Comparison of ENCODE assay signal across 1 cellular context in the genomic region with DNA sequence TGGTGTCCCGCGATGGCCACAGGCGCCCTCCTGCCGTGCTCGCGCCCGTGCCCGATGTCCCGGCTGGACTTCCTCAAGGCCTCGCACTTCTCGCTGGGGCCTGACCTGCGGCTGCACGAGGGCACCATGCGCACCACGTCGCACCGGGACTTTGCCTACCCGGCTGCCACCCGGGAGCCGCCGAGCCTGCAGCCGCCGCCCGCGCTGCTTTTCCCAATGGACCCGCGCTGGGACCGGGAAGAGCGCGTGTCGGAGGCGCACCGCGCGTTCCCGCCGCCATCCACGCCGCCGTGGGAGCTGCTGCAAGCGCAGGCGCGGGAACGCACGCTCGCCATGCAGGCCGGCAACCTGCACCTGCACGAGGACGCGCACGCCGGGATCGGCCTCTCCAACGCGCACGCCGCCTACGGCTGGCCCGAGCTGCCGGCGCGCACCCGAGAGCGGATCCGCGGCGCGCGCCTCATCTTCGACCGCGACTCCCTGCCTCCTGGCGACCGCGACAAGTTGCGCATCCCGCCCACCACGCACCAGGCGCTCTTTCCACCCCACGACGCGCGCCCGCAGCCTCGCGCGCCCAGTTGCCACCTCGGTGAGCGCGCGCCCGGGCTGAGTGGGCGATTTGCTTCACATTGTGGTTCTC.
A peak's percentile ranks its signal among the peaks of the same experiment; 100 is the strongest.
TF ChIP-seq lines count a peak whose summit lies in the region.

No MANE protein-coding gene starts in this region.

TF ChIP-seq in HepG2, 621 proteins besides CTCF, POLR2A, EP300 and RAD21 (continues in another document):
- TF ChIP-seq, protein P1, sequence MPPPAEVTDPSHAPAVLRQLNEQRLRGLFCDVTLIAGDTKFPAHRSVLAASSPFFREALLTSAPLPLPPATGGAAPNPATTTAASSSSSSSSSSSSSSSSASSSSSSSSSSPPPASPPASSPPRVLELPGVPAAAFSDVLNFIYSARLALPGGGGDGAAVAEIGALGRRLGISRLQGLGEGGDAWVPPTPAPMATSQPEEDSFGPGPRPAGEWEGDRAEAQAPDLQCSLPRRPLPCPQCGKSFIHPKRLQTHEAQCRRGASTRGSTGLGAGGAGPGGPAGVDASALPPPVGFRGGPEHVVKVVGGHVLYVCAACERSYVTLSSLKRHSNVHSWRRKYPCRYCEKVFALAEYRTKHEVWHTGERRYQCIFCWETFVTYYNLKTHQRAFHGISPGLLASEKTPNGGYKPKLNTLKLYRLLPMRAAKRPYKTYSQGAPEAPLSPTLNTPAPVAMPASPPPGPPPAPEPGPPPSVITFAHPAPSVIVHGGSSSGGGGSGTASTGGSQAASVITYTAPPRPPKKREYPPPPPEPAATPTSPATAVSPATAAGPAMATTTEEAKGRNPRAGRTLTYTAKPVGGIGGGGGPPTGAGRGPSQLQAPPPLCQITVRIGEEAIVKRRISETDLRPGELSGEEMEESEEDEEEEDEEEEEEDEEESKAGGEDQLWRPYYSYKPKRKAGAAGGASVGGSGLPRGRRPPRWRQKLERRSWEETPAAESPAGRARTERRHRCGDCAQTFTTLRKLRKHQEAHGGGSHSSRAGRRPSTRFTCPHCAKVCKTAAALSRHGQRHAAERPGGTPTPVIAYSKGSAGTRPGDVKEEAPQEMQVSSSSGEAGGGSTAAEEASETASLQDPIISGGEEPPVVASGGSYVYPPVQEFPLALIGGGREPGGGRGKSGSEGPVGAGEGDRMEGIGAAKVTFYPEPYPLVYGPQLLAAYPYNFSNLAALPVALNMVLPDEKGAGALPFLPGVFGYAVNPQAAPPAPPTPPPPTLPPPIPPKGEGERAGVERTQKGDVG (CRISPR knock-in tag; IDR thresholded peaks at IDR 0.05; ENCODE audit: borderline replicate concordance) = 0 out of 2 replicates have a peak, but pooled peaks have one; percentile 27
- TF ChIP-seq HNRNPLL (IDR thresholded peaks at IDR 0.05; ENCODE audit: low read depth, low read length, poor library complexity, severe bottlenecking) = peak; percentile 56
- no peak for TF ChIP-seq ZNF468 (CRISPR knock-in tag; IDR thresholded peaks at IDR 0.05)
- TF ChIP-seq, protein P2, sequence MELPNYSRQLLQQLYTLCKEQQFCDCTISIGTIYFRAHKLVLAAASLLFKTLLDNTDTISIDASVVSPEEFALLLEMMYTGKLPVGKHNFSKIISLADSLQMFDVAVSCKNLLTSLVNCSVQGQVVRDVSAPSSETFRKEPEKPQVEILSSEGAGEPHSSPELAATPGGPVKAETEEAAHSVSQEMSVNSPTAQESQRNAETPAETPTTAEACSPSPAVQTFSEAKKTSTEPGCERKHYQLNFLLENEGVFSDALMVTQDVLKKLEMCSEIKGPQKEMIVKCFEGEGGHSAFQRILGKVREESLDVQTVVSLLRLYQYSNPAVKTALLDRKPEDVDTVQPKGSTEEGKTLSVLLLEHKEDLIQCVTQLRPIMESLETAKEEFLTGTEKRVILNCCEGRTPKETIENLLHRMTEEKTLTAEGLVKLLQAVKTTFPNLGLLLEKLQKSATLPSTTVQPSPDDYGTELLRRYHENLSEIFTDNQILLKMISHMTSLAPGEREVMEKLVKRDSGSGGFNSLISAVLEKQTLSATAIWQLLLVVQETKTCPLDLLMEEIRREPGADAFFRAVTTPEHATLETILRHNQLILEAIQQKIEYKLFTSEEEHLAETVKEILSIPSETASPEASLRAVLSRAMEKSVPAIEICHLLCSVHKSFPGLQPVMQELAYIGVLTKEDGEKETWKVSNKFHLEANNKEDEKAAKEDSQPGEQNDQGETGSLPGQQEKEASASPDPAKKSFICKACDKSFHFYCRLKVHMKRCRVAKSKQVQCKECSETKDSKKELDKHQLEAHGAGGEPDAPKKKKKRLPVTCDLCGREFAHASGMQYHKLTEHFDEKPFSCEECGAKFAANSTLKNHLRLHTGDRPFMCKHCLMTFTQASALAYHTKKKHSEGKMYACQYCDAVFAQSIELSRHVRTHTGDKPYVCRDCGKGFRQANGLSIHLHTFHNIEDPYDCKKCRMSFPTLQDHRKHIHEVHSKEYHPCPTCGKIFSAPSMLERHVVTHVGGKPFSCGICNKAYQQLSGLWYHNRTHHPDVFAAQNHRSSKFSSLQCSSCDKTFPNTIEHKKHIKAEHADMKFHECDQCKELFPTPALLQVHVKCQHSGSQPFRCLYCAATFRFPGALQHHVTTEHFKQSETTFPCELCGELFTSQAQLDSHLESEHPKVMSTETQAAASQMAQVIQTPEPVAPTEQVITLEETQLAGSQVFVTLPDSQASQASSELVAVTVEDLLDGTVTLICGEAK (IDR thresholded peaks at IDR 0.05) = no peak
- TF ChIP-seq, protein P2 (CRISPR knock-in tag; IDR thresholded peaks at IDR 0.05) = peak; percentile 77; the same call in 1 of the 2 replicates
- TF ChIP-seq ZC3H13 (CRISPR knock-in tag; IDR thresholded peaks at IDR 0.05) = peak; percentile 60; the same call in 1 of the 2 replicates
- no peak for TF ChIP-seq ZNF484 (CRISPR knock-in tag; IDR thresholded peaks at IDR 0.05; ENCODE audit: borderline replicate concordance, low read depth)
- peak; percentile 15; the same call in 1 of the 2 replicates for TF ChIP-seq FOSL1 (CRISPR knock-in tag; IDR thresholded peaks at IDR 0.05; ENCODE audit: borderline replicate concordance)
- TF ChIP-seq, protein P3, sequence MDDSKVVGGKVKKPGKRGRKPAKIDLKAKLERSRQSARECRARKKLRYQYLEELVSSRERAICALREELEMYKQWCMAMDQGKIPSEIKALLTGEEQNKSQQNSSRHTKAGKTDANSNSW (CRISPR knock-in tag; IDR thresholded peaks at IDR 0.05; ENCODE audit: borderline replicate concordance) = no peak
- TF ChIP-seq, protein P4, sequence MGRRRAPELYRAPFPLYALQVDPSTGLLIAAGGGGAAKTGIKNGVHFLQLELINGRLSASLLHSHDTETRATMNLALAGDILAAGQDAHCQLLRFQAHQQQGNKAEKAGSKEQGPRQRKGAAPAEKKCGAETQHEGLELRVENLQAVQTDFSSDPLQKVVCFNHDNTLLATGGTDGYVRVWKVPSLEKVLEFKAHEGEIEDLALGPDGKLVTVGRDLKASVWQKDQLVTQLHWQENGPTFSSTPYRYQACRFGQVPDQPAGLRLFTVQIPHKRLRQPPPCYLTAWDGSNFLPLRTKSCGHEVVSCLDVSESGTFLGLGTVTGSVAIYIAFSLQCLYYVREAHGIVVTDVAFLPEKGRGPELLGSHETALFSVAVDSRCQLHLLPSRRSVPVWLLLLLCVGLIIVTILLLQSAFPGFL (CRISPR knock-in tag; IDR thresholded peaks at IDR 0.05) = no peak
- peak; percentile 81; the same call in 1 of the 2 replicates for TF ChIP-seq ZNF546 (CRISPR knock-in tag; conservative IDR thresholded peaks at IDR 0.05)
- TF ChIP-seq HIVEP1 (CRISPR knock-in tag; IDR thresholded peaks at IDR 0.05) = no peak
- 0 out of 2 replicates have a peak, but pooled peaks have one; percentile 74 for TF ChIP-seq SATB2 (CRISPR knock-in tag; IDR thresholded peaks at IDR 0.05)
- no peak for TF ChIP-seq NFATC3 (CRISPR knock-in tag; IDR thresholded peaks at IDR 0.05)
- TF ChIP-seq KLF11 (CRISPR knock-in tag; IDR thresholded peaks at IDR 0.05) = no peak
- no peak for TF ChIP-seq PHF8 (CRISPR knock-in tag; IDR thresholded peaks at IDR 0.05)
- TF ChIP-seq, protein P5, sequence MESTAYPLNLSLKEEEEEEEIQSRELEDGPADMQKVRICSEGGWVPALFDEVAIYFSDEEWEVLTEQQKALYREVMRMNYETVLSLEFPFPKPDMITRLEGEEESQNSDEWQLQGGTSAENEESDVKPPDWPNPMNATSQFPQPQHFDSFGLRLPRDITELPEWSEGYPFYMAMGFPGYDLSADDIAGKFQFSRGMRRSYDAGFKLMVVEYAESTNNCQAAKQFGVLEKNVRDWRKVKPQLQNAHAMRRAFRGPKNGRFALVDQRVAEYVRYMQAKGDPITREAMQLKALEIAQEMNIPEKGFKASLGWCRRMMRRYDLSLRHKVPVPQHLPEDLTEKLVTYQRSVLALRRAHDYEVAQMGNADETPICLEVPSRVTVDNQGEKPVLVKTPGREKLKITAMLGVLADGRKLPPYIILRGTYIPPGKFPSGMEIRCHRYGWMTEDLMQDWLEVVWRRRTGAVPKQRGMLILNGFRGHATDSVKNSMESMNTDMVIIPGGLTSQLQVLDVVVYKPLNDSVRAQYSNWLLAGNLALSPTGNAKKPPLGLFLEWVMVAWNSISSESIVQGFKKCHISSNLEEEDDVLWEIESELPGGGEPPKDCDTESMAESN (CRISPR knock-in tag; conservative IDR thresholded peaks at IDR 0.05) = peak; percentile 33; the same call in 1 of the 2 replicates
- peak; percentile 60; the same call in 1 of the 2 replicates for TF ChIP-seq ZNF230 (CRISPR knock-in tag; IDR thresholded peaks at IDR 0.05)
- TF ChIP-seq TEAD3 (CRISPR knock-in tag; optimal IDR thresholded peaks at IDR 0.05; ENCODE audit: borderline replicate concordance) = no peak
- TF ChIP-seq, protein P6, sequence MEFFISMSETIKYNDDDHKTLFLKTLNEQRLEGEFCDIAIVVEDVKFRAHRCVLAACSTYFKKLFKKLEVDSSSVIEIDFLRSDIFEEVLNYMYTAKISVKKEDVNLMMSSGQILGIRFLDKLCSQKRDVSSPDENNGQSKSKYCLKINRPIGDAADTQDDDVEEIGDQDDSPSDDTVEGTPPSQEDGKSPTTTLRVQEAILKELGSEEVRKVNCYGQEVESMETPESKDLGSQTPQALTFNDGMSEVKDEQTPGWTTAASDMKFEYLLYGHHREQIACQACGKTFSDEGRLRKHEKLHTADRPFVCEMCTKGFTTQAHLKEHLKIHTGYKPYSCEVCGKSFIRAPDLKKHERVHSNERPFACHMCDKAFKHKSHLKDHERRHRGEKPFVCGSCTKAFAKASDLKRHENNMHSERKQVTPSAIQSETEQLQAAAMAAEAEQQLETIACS (CRISPR knock-in tag; IDR thresholded peaks at IDR 0.05) = peak; percentile 99
- 0 out of 2 replicates have a peak, but pooled peaks have one; percentile 27 for TF ChIP-seq BRD4 (CRISPR knock-in tag; IDR thresholded peaks at IDR 0.05)
- TF ChIP-seq, protein P7, sequence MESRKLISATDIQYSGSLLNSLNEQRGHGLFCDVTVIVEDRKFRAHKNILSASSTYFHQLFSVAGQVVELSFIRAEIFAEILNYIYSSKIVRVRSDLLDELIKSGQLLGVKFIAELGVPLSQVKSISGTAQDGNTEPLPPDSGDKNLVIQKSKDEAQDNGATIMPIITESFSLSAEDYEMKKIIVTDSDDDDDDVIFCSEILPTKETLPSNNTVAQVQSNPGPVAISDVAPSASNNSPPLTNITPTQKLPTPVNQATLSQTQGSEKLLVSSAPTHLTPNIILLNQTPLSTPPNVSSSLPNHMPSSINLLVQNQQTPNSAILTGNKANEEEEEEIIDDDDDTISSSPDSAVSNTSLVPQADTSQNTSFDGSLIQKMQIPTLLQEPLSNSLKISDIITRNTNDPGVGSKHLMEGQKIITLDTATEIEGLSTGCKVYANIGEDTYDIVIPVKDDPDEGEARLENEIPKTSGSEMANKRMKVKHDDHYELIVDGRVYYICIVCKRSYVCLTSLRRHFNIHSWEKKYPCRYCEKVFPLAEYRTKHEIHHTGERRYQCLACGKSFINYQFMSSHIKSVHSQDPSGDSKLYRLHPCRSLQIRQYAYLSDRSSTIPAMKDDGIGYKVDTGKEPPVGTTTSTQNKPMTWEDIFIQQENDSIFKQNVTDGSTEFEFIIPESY (CRISPR knock-in tag; IDR thresholded peaks at IDR 0.05) = peak; percentile 81
- TF ChIP-seq ZNF703 (CRISPR knock-in tag; IDR thresholded peaks at IDR 0.05; ENCODE audit: borderline replicate concordance) = no peak; the same call in 1 of the 2 replicates
- 0 out of 2 replicates have a peak, but pooled peaks have one; percentile 67 for TF ChIP-seq TOPORS (CRISPR knock-in tag; IDR thresholded peaks at IDR 0.05)
- no peak for TF ChIP-seq FOXK1 (CRISPR knock-in tag; IDR thresholded peaks at IDR 0.05; ENCODE audit: borderline replicate concordance, low read depth)
- TF ChIP-seq, protein P8, sequence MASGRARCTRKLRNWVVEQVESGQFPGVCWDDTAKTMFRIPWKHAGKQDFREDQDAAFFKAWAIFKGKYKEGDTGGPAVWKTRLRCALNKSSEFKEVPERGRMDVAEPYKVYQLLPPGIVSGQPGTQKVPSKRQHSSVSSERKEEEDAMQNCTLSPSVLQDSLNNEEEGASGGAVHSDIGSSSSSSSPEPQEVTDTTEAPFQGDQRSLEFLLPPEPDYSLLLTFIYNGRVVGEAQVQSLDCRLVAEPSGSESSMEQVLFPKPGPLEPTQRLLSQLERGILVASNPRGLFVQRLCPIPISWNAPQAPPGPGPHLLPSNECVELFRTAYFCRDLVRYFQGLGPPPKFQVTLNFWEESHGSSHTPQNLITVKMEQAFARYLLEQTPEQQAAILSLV (CRISPR knock-in tag; IDR thresholded peaks at IDR 0.05; ENCODE audit: borderline replicate concordance) = peak; percentile 73; the same call in 1 of the 2 replicates
- TF ChIP-seq, protein P9, sequence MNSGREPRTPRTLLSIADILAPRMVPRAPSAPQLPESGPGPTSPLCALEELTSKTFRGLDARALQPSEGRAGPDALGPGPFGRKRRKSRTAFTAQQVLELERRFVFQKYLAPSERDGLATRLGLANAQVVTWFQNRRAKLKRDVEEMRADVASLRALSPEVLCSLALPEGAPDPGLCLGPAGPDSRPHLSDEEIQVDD (CRISPR knock-in tag; IDR thresholded peaks at IDR 0.05; ENCODE audit: borderline replicate concordance) = peak; percentile 25; the same call in 1 of the 2 replicates
- TF ChIP-seq THYN1 (CRISPR knock-in tag; IDR thresholded peaks at IDR 0.05; ENCODE audit: borderline replicate concordance, low read depth) = no peak
- TF ChIP-seq, protein P10, sequence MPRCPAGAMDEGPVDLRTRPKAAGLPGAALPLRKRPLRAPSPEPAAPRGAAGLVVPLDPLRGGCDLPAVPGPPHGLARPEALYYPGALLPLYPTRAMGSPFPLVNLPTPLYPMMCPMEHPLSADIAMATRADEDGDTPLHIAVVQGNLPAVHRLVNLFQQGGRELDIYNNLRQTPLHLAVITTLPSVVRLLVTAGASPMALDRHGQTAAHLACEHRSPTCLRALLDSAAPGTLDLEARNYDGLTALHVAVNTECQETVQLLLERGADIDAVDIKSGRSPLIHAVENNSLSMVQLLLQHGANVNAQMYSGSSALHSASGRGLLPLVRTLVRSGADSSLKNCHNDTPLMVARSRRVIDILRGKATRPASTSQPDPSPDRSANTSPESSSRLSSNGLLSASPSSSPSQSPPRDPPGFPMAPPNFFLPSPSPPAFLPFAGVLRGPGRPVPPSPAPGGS (CRISPR knock-in tag; IDR thresholded peaks at IDR 0.05) = peak; percentile 88
